Comparison of ENCODE assay signal across 8 cellular contexts in the genomic region with DNA sequence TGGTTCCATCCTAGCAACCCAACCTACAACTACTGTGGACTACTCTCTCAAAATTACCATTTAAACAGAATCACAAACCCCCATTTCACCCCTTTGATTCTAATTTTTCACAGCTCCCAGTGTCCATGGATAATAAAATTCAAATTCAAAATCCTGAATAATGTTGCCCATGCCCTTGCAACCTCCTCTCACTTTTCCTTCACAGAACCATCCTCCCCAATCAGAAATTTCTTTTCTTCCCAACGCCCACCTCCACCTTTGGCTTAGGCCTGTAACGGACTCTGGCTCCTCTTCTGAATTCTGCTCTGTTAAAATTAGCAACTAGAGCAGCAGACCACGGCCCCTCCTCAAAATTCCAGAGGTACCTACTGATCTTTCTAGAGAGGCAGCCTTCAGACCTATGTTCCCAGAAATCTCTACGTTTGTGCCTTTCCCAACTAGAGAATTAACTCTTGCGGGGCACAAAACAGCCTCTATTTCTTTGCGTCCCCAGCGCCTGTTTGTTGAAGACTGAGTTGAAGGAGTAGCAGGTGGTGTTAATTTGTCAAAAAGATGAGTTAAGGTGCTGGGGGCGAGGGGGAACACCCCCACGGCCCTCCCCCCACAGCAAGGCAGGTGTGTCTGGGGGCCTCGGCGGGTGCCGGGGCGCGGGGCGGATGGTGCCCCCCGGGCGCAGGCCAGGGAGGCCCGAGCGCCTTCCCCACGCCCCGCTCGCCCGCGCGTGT. TPM values are rescaled to one million over a fixed set of nuclear protein-coding genes. Genes with fewer than 3 reads are reported as not detected.
DNase-seq lines count a peak whose midpoint lies in the region; ATAC-seq and TF ChIP-seq lines count a peak whose summit lies in the region.

No MANE protein-coding gene starts in this region.

- CTCF ChIA-PET in HEK293 (lab: Yijun Ruan, JAX): interaction anchor here (2.8 kb wide), 1 partner anchor 48 kb away, joined by 12 read pairs; no protein-coding TSS in a partner anchor

- no peak for TF ChIP-seq POLR2A in vagina (IDR thresholded peaks at IDR 0.05)

- H3K9me3 ChIP-seq in BE2C: no peaks in the 10 kb centered on the region
- no peaks in the 10 kb centered on the region for H3K9me3 ChIP-seq in HEK293 (ENCODE audit: control insufficient read depth, insufficient read depth, low read depth, low read length)
- H3K9me3 ChIP-seq in ascending aorta: no peaks in the 10 kb centered on the region
- H3K9me3 ChIP-seq in lung (ENCODE audit: control insufficient read depth in 2 of 2, insufficient read depth in 1 of 2, low read length in 1 of 2): no peaks in the 10 kb centered on the region
- no peaks in the 10 kb centered on the region for H3K9me3 ChIP-seq in vagina

- H3K36me3 ChIP-seq in BE2C (no peaks in the 10 kb centered on the region), HEK293 (ENCODE audit: control insufficient read depth in 2 of 2, insufficient read depth in 1 of 2, low read length in 2 of 2) (no peaks in the 10 kb centered on the region), ascending aorta (no peaks in the 10 kb centered on the region), lung (ENCODE audit: control insufficient read depth in 2 of 2, insufficient read depth in 2 of 2, low read length in 2 of 2) (no peaks in the 10 kb centered on the region), vagina (no peaks in the 10 kb centered on the region)

- POLR2A ChIA-PET in HEK293 (lab: Yijun Ruan, JAX): interaction anchor here (0.5 to 1.0 kb wide), 3 partner anchors 9 to 49 kb away, joined by 3 to 4 read pairs (median 3); no protein-coding TSS in a partner anchor

- H3K4me3 ChIP-seq in BE2C (ENCODE audit: low read depth, low read length) (peak overlapping the region; percentile 76), HEK293 (ENCODE audit: low read depth, low read length) (peak overlapping the region; percentile 88), ascending aorta (peak overlapping the region; percentile 75 to 92), lung (peak overlapping the region; percentile 50), vagina (peak overlapping the region; percentile 77 to 83)

- no peaks in the 10 kb centered on the region for H3K4me1 ChIP-seq in BE2C
- no peaks in the 10 kb centered on the region for H3K4me1 ChIP-seq in HEK293 (ENCODE audit: control insufficient read depth, insufficient read depth, low read length)
- peaks cover 3 to 23% of the 10 kb centered on the region in 2 donors for H3K4me1 ChIP-seq in ascending aorta
- peaks cover under 1 to 14% of the 10 kb centered on the region in 2 donors for H3K4me1 ChIP-seq in lung (ENCODE audit: control insufficient read depth in 2 of 2, insufficient read depth in 2 of 2, low read length in 2 of 2)
- H3K4me1 ChIP-seq in vagina: peaks cover 29% of the 10 kb centered on the region

- DNase-seq in BE2C (no peak), ascending aorta (ENCODE audit: low spot score in 2 of 2) (no peak), lung (ENCODE audit: low spot score) (no peak), vagina (ENCODE audit: extremely low spot score in 2 of 2) (no peak), NCI-H524 (lab: John Stamatoyannopoulos, UW) (no peak)

- H3K27ac ChIP-seq in HEK293 (ENCODE audit: extremely low read depth, low read depth, low read length) (peak overlapping the region; percentile 91), ascending aorta (peak overlapping the region; percentile 96 to 100), lung (ENCODE audit: low read depth in 1 of 2, low read length in 1 of 2) (peak overlapping the region; percentile 94 to 98), vagina (peak overlapping the region; percentile 99)

- 9% methylated on average over 24 to 25 of the region's 25 CpGs for WGBS in lung, 2 donors

- TF ChIP-seq CTCF in BE2C (IDR thresholded peaks at IDR 0.05; ENCODE audit: low read depth, low read length) (no peak), HEK293 (tag by site-specific recombination; IDR thresholded peaks at IDR 0.05) (no peak), ascending aorta (IDR thresholded peaks at IDR 0.05) (no peak), lung (IDR thresholded peaks at IDR 0.05; ENCODE audit: control extremely low read depth, extremely low read depth) (no peak), vagina (IDR thresholded peaks at IDR 0.05) (no peak)

- ATAC-seq in lung (ENCODE audit: insufficient read depth, low FRiP score) (no peak), GM19397 (IDR thresholded peaks at IDR 0.05; ENCODE audit: unreplicated experiment) (no peak), HG02763 (IDR thresholded peaks at IDR 0.05; ENCODE audit: unreplicated experiment) (no peak)

- intact Hi-C loops in ascending aorta (cut with DNase I) (loop anchor here (1.0 to 10.0 kb wide), 4 partner anchors 48 to 890 kb away; a partner anchor contains a TSS), vagina (cut with DNase I) (no loop called here)

- H3K27me3 ChIP-seq in BE2C: no peaks in the 10 kb centered on the region
- H3K27me3 ChIP-seq in ascending aorta: no peaks in the 10 kb centered on the region
- H3K27me3 ChIP-seq in lung (ENCODE audit: control insufficient read depth, insufficient read depth): no peaks in the 10 kb centered on the region
- no peaks in the 10 kb centered on the region for H3K27me3 ChIP-seq in vagina

TF ChIP-seq in HEK293, 187 proteins besides CTCF, POLR2A, EP300 and RAD21:
- TF ChIP-seq GLIS2 (tag by site-specific recombination; IDR thresholded peaks at IDR 0.05): peak; percentile 49; the same call in 1 of the 2 replicates
- TF ChIP-seq, protein P1, sequence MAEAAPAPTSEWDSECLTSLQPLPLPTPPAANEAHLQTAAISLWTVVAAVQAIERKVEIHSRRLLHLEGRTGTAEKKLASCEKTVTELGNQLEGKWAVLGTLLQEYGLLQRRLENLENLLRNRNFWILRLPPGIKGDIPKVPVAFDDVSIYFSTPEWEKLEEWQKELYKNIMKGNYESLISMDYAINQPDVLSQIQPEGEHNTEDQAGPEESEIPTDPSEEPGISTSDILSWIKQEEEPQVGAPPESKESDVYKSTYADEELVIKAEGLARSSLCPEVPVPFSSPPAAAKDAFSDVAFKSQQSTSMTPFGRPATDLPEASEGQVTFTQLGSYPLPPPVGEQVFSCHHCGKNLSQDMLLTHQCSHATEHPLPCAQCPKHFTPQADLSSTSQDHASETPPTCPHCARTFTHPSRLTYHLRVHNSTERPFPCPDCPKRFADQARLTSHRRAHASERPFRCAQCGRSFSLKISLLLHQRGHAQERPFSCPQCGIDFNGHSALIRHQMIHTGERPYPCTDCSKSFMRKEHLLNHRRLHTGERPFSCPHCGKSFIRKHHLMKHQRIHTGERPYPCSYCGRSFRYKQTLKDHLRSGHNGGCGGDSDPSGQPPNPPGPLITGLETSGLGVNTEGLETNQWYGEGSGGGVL (tag by site-specific recombination; IDR thresholded peaks at IDR 0.05): peak; percentile 47; the same call in 1 of the 2 replicates
- no peak for TF ChIP-seq ZBTB48 (tag by site-specific recombination; IDR thresholded peaks at IDR 0.05)
- no peak for TF ChIP-seq OVOL3 (tag by site-specific recombination; IDR thresholded peaks at IDR 0.05)
- TF ChIP-seq, protein P2, sequence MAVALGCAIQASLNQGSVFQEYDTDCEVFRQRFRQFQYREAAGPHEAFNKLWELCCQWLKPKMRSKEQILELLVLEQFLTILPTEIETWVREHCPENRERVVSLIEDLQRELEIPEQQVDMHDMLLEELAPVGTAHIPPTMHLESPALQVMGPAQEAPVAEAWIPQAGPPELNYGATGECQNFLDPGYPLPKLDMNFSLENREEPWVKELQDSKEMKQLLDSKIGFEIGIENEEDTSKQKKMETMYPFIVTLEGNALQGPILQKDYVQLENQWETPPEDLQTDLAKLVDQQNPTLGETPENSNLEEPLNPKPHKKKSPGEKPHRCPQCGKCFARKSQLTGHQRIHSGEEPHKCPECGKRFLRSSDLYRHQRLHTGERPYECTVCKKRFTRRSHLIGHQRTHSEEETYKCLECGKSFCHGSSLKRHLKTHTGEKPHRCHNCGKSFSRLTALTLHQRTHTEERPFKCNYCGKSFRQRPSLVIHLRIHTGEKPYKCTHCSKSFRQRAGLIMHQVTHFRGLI (tag by site-specific recombination; IDR thresholded peaks at IDR 0.05): no peak
- TF ChIP-seq ZNF10 (tag by site-specific recombination; IDR thresholded peaks at IDR 0.05): peak; percentile 81
- TF ChIP-seq ZNF335 (tag by site-specific recombination; conservative IDR thresholded peaks at IDR 0.05): peak; percentile 82
- peak; percentile 94 for TF ChIP-seq ZBTB8A (tag by site-specific recombination; IDR thresholded peaks at IDR 0.05)
- TF ChIP-seq GLI2 (tag by site-specific recombination; IDR thresholded peaks at IDR 0.05; ENCODE audit: borderline replicate concordance, low read depth): no peak
- TF ChIP-seq KLF1 (tag by site-specific recombination; IDR thresholded peaks at IDR 0.05): no peak
- peak; percentile 14; the same call in 1 of the 2 replicates for TF ChIP-seq ZBTB20 (tag by site-specific recombination; IDR thresholded peaks at IDR 0.05)
- TF ChIP-seq ZNF214 (tag by site-specific recombination; IDR thresholded peaks at IDR 0.05; ENCODE audit: borderline replicate concordance): no peak
- 0 out of 2 replicates have a peak, but pooled peaks have one; percentile 33 for TF ChIP-seq ZNF561 (tag by site-specific recombination; IDR thresholded peaks at IDR 0.05; ENCODE audit: borderline replicate concordance)
- no peak for TF ChIP-seq ZFP37 (tag by site-specific recombination; IDR thresholded peaks at IDR 0.05)
- TF ChIP-seq, protein P3, sequence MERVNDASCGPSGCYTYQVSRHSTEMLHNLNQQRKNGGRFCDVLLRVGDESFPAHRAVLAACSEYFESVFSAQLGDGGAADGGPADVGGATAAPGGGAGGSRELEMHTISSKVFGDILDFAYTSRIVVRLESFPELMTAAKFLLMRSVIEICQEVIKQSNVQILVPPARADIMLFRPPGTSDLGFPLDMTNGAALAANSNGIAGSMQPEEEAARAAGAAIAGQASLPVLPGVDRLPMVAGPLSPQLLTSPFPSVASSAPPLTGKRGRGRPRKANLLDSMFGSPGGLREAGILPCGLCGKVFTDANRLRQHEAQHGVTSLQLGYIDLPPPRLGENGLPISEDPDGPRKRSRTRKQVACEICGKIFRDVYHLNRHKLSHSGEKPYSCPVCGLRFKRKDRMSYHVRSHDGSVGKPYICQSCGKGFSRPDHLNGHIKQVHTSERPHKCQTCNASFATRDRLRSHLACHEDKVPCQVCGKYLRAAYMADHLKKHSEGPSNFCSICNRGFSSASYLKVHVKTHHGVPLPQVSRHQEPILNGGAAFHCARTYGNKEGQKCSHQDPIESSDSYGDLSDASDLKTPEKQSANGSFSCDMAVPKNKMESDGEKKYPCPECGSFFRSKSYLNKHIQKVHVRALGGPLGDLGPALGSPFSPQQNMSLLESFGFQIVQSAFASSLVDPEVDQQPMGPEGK (tag by site-specific recombination; IDR thresholded peaks at IDR 0.05): peak; percentile 55; the same call in 1 of the 2 replicates

RNA-seq across cellular contexts. Expression of a gene that starts 0.4 kb away (rescaled TPM):
- 2.5 TPM for polyA plus RNA-seq in BE2C (2012; ENCODE audit: insufficient read depth, insufficient read length, low read depth)
- total RNA-seq in ascending aorta: 21.3 TPM
- total RNA-seq in lung: 10 to 100 TPM; 39.7 to 71.6 TPM
- polyA plus RNA-seq in lung: 10 to 100 TPM; 13.4 to 23.4 TPM
- total RNA-seq in vagina: 59.4 TPM
